ENCODE assay signal across 8 cellular contexts in the genomic region with DNA sequence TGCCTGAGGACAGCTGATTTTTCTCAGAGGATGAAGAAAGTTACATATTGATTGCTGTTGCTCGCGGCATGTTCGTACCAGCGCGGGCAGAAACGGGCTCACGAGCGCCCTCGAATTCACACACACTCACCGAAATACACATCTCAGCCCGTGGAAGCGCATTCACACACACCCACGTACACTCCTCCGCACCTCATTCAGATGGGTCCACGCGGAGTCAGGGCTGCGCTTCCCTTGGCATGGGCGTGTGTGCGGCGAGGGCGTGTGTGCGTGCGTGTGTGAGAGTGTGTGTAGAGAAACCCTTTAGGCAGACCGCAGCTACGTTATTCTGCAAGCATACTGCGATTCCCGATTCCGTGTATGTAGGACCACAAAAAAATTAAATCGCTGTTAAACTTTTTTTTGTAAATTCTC. TPM values are rescaled to one million over a fixed set of nuclear protein-coding genes. Genes with fewer than 3 reads are reported as not detected.
DNase-seq lines count a peak whose midpoint lies in the region; ATAC-seq and TF ChIP-seq lines count a peak whose summit lies in the region.

No MANE protein-coding gene starts in this region.

- H3K27ac Mint-ChIP-seq in CD4-positive, alpha-beta T cell, result no peak overlapping the region
- H3K27ac Mint-ChIP-seq in T-cell, result no peak overlapping the region

- no peaks in the 10 kb centered on the region for H3K36me3 Mint-ChIP-seq in CD4-positive, alpha-beta T cell (ENCODE audit: low read depth)
- H3K36me3 Mint-ChIP-seq in T-cell, result no peaks in the 10 kb centered on the region

- peak overlapping the region; percentile 25 for H3K4me3 ChIP-seq in fibroblast of mammary gland (ENCODE audit: control insufficient read depth, low read depth, low read length)

- no peak for TF ChIP-seq CTCF in CD4-positive, alpha-beta T cell (IDR thresholded peaks at IDR 0.05)
- TF ChIP-seq CTCF in fibroblast of mammary gland (conservative IDR thresholded peaks at IDR 0.05; ENCODE audit: control insufficient read depth, insufficient read depth, low read depth, low read length) (no peak), omental fat pad (IDR thresholded peaks at IDR 0.05) (no peak)

- intact Hi-C loops in CD4-positive, alpha-beta T cell (cut with DNase I, micrococcal nuclease), result no loop called here

- H3K27ac ChIP-seq in CD4-positive, alpha-beta T cell (ENCODE audit: low read depth, low read length), result no peak overlapping the region

- H3K4me3 Mint-ChIP-seq in CD4-positive, alpha-beta T cell, result peak overlapping the region; percentile 80
- H3K4me3 Mint-ChIP-seq in T-cell, result peak overlapping the region; percentile 72 to 84 (median 76)

- DNase-seq in CD4-positive, alpha-beta T cell, result no peak
- no peak for DNase-seq in T-cell
- DNase-seq in fibroblast of mammary gland (ENCODE audit: low read depth), result no peak
- peak; percentile 26 for DNase-seq in omental fat pad (ENCODE audit: low spot score)
- no peak for DNase-seq in inferior parietal cortex (ENCODE audit: extremely low spot score)
- DNase-seq in stimulated activated CD4-positive, alpha-beta T cell treated with anti-CD3 and anti-CD28 coated beads, Interleukin-2, amount 100 ng/mL, for 48 hours, result no peak
- DNase-seq in NCI-H2029 (lab: John Stamatoyannopoulos, UW), result no peak

- ATAC-seq in CD4-positive, alpha-beta T cell (ENCODE audit: poor library complexity), result peak; percentile 36
- ATAC-seq in T-cell (replicated peaks in 1 of 4), result peak in 1 of 4 experiments; percentile 43
- peak; percentile 12 for ATAC-seq in omental fat pad (ENCODE audit: low FRiP score)
- ATAC-seq in HG03025 (IDR thresholded peaks at IDR 0.05; ENCODE audit: low FRiP score, unreplicated experiment), result no peak

- CTCF ChIA-PET in CD4-positive, alpha-beta T cell (lab: Charles Lee), result no interaction called here
- CTCF ChIA-PET in T-cell (lab: Charles Lee), result no interaction called here

- peaks cover 71% of the 10 kb centered on the region for H3K27me3 Mint-ChIP-seq in CD4-positive, alpha-beta T cell
- H3K27me3 Mint-ChIP-seq in T-cell, result peaks cover 22 to 64% of the 10 kb centered on the region in 2 donors

- H3K4me1 Mint-ChIP-seq in CD4-positive, alpha-beta T cell (ENCODE audit: low read depth), result peaks cover 45% of the 10 kb centered on the region
- H3K4me1 Mint-ChIP-seq in T-cell, result peaks cover 44 to 57% (median 56%) of the 10 kb centered on the region in 3 donors

- POLR2A ChIA-PET in CD4-positive, alpha-beta T cell (lab: Charles Lee), result no interaction called here
- POLR2A ChIA-PET in T-cell (lab: Charles Lee), result no interaction called here

- H3K9me3 Mint-ChIP-seq in CD4-positive, alpha-beta T cell, result no peaks in the 10 kb centered on the region
- H3K9me3 Mint-ChIP-seq in T-cell, result peaks cover 0 to 6% (median 0%) of the 10 kb centered on the region in 3 donors

- peaks cover 60% of the 10 kb centered on the region for H3K27me3 ChIP-seq in CD4-positive, alpha-beta T cell (ENCODE audit: control insufficient read depth, insufficient read depth, low read length)

- no peaks in the 10 kb centered on the region for H3K9me3 ChIP-seq in CD4-positive, alpha-beta T cell (ENCODE audit: control insufficient read depth, low read length)

RNA-seq across cellular contexts. Expression of gene PCDH17, which starts 2.1 kb away (rescaled TPM):
- total RNA-seq in CD4-positive, alpha-beta T cell, result under 1 TPM in 1 of 2 experiments, not detected in 1; 0.05 TPM
- under 1 TPM in 2 of 5 donors, not detected in 3; 0.06 to 0.19 TPM for total RNA-seq in T-cell
- total RNA-seq in omental fat pad, result 10 to 100 TPM in 1 of 4 donors, 1 to 10 TPM in 3; 2.1 to 10.1 (median 5.2) TPM
